1 cellular context compared by ENCODE assay signal in the genomic region with DNA sequence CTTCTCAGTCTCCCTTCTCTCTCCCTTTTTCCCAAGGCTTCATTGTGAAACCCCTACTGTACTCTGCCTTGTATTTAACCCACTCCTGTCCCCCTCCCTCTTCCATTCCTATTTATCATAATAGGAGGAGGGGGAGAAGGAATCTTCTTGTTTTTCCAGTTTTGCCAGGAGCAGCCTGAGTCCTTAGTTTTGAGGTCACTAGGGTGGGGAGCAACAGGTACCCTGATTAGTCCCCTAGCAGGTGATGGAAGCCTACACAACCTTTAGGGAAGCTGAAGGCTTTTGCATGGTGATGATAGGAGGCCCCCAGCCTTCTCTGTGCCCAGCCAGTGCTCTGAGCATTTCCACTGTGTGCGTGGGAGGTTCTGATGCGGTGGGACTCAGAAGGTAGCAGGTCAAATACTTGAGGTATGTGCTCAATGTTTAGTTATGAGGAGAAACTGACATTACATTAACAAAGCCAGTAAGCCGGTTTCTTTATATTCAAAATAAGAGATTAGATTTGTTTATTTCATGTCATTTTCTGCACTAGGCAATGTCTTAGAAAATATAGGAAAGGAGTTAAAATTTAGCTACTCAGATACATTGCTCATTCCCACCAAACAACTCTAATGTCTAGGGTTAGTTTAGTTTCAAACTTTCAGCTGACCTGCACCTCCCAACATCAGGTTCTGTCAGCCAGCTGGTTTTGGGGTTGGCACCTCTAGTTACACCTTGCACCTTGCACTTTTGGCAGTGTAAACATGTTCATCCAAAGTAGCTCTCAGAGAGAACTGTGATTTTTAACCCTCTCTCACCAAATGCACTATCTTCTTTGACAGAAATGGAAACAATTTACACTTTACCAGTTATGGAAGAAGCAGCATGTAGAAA.
TF ChIP-seq lines count a peak whose summit lies in the region.

No MANE protein-coding gene starts in this region.

TF ChIP-seq in HepG2, 621 proteins besides CTCF, POLR2A, EP300 and RAD21:
- no peak for TF ChIP-seq ZFP36L1 (CRISPR knock-in tag; IDR thresholded peaks at IDR 0.05)
- no peak for TF ChIP-seq SMAD1 (CRISPR knock-in tag; IDR thresholded peaks at IDR 0.05; ENCODE audit: borderline replicate concordance, low read depth)
- no peak for TF ChIP-seq ZNF121 (CRISPR knock-in tag; IDR thresholded peaks at IDR 0.05)
- peak; percentile 57; the same call in 1 of the 2 replicates for TF ChIP-seq GFI1 (CRISPR knock-in tag; IDR thresholded peaks at IDR 0.05; ENCODE audit: borderline replicate concordance)
- no peak for TF ChIP-seq ZFP37 (CRISPR knock-in tag; IDR thresholded peaks at IDR 0.05; ENCODE audit: borderline replicate concordance)
- peak; percentile 58 for TF ChIP-seq HNF4A (CRISPR knock-in tag; IDR thresholded peaks at IDR 0.05)
- TF ChIP-seq ZNF432 (CRISPR knock-in tag; IDR thresholded peaks at IDR 0.05; ENCODE audit: borderline replicate concordance), result no peak
- no peak for TF ChIP-seq IKZF4 (CRISPR knock-in tag; IDR thresholded peaks at IDR 0.05; ENCODE audit: borderline replicate concordance, low read depth, not compliant biosample characterization)
- TF ChIP-seq ZFX (CRISPR knock-in tag; IDR thresholded peaks at IDR 0.05; ENCODE audit: low read depth), result no peak
- no peak for TF ChIP-seq ZNF264 (CRISPR knock-in tag; IDR thresholded peaks at IDR 0.05)
- TF ChIP-seq, protein P1, sequence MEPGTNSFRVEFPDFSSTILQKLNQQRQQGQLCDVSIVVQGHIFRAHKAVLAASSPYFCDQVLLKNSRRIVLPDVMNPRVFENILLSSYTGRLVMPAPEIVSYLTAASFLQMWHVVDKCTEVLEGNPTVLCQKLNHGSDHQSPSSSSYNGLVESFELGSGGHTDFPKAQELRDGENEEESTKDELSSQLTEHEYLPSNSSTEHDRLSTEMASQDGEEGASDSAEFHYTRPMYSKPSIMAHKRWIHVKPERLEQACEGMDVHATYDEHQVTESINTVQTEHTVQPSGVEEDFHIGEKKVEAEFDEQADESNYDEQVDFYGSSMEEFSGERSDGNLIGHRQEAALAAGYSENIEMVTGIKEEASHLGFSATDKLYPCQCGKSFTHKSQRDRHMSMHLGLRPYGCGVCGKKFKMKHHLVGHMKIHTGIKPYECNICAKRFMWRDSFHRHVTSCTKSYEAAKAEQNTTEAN (CRISPR knock-in tag; conservative IDR thresholded peaks at IDR 0.05), result no peak
